13 cellular contexts compared by ENCODE assay signal in genomic region chr5:64594601-64595518, GRCh38.
A peak's percentile ranks its signal among the peaks of the same experiment; 100 is the strongest.
DNase-seq lines count a peak whose midpoint lies in the region; ATAC-seq, FAIRE-seq and TF ChIP-seq lines count a peak whose summit lies in the region.
"Had no signal": no experiment of that assay in that cellular context is flagged by ENCODE, and none has a peak within 500 bp of the region (broad histone marks: within the 10 kb centered on the region; RNA-seq: fewer than 3 reads in every experiment).

No MANE protein-coding gene starts in this region.

- ATAC-seq in left ventricle myocardium superior = peak; percentile 68
- ATAC-seq in HG03565 (IDR thresholded peaks at IDR 0.05; ENCODE audit: unreplicated experiment) = no peak
- ATAC-seq in HG03196 (IDR thresholded peaks at IDR 0.05; ENCODE audit: unreplicated experiment) = no peak
- ATAC-seq: gastrocnemius medialis had no signal

- TF ChIP-seq CTCF in VCaP (conservative IDR thresholded peaks at IDR 0.05) = peak; percentile 56

- FAIRE-seq in urothelium cell line (lab: Jason Lieb, UNC) = no peak
- FAIRE-seq: small intestine had no signal

- no peak overlapping the region for H3K27ac ChIP-seq in VCaP
- H3K27ac ChIP-seq: gastrocnemius medialis had no signal

- intact Hi-C loops in left ventricle myocardium superior (cut with micrococcal nuclease) = no loop called here

- DNase-seq in SKM-1 treated with dmso at 0.1 percent for 144 hours (lab: John Stamatoyannopoulos, UW; ENCODE audit: unreplicated experiment) (peak; percentile 13), SKM-1 (lab: John Stamatoyannopoulos, UW; ENCODE audit: unreplicated experiment) (no peak), left ventricle myocardium superior (no peak), urothelium cell line (ENCODE audit: low spot score) (peak; percentile 12)
- DNase-seq in stimulated activated CD4-positive, alpha-beta T cell treated with anti-CD3 and anti-CD28 coated beads, Interleukin-2, amount 100 ng/mL, for 24 hours = no peak
- DNase-seq: activated CD8-positive, alpha-beta memory T cell treated with anti-CD3 and anti-CD28 coated beads, Interleukin-2, amount 50 U/mL, for 48 hours; gastrocnemius medialis; GOT3; NCI-H446; small intestine had no signal

Comparison
In these comparisons a context has a peak if more than half of its experiments do, and no peak if none do; other contexts are left out.
1. DNase-seq: peak in SKM-1 treated with dmso at 0.1 percent for 144 hours (single experiment) and urothelium cell line (single experiment); none in SKM-1 (single experiment), left ventricle myocardium superior (single experiment) and stimulated activated CD4-positive, alpha-beta T cell treated with anti-CD3 and anti-CD28 coated beads, Interleukin-2, amount 100 ng/mL, for 24 hours (0 of 2).